Comparison of ENCODE assay signal across 8 cellular contexts in the genomic region with DNA sequence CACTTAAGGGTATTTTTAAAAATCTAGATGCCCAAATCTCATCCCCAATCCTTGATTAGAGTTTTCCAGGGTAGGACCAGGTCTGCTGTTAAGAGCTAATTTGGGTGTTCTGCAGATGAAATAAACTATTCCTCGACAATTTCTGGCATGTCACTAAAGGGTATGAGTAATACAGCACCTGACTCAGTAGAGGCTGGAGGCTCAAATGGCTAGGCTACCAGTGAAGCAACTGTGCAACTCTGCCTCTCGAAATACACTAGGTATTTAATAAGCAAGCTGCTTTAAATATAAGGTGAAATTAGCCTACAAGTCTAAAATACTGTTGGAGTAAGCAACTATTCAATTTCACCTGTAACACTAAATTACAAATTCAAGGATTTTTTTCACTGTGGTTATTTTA. TPM values are rescaled to one million over a fixed set of nuclear protein-coding genes. Genes with fewer than 3 reads are reported as not detected.
DNase-seq lines count a peak whose midpoint lies in the region; ATAC-seq and TF ChIP-seq lines count a peak whose summit lies in the region.

No MANE protein-coding gene starts in this region.

- H4K20me1 ChIP-seq in PC-3 (ENCODE audit: low read length) (peaks cover 5% of the 10 kb centered on the region; the same call in 1 of the 2 replicates), osteoblast (ENCODE audit: insufficient read depth, low read length) (peaks cover 7% of the 10 kb centered on the region)

- CTCF ChIA-PET in PC-3 (lab: Charles Lee), result interaction anchor here (0.5 kb wide), 1 partner anchor 36 kb away, joined by 3 read pairs; no protein-coding TSS in a partner anchor

- no peak overlapping the region for H2AFZ ChIP-seq in PC-3 (ENCODE audit: low read length)
- H2AFZ ChIP-seq in osteoblast (ENCODE audit: low read length), result no peak overlapping the region

- POLR2A ChIA-PET in PC-3 (lab: Charles Lee; ENCODE audit: unreplicated experiment), result no interaction called here

- TF ChIP-seq CTCF in PC-3 (conservative IDR thresholded peaks at IDR 0.05; ENCODE audit: low read depth, low read length) (no peak), osteoblast (IDR thresholded peaks at IDR 0.05; ENCODE audit: extremely low read depth, low read depth, low read length) (no peak)

- H3K79me2 ChIP-seq in PC-3 (ENCODE audit: low read length) (peaks cover 24% of the 10 kb centered on the region), osteoblast (ENCODE audit: insufficient read depth, low read length) (peaks cover 25% of the 10 kb centered on the region)

- peaks cover 23% of the 10 kb centered on the region for H3K4me1 ChIP-seq in PC-3 (ENCODE audit: insufficient read depth, low read length)
- peaks cover 25% of the 10 kb centered on the region for H3K4me1 ChIP-seq in endocrine pancreas (ENCODE audit: control insufficient read depth, insufficient read depth, low read length)
- peaks cover 23% of the 10 kb centered on the region for H3K4me1 ChIP-seq in osteoblast (ENCODE audit: insufficient read depth, low read length)

- H3K27ac ChIP-seq in PC-3 (ENCODE audit: low read length) (no peak overlapping the region), osteoblast (ENCODE audit: low read depth, low read length) (peak overlapping the region; percentile 89)

- H3F3A ChIP-seq in PC-3 (ENCODE audit: low read length, unreplicated experiment), result no peaks in the 10 kb centered on the region

- H3K4me3 ChIP-seq in PC-3 (ENCODE audit: low read length) (peak overlapping the region; percentile 96), endocrine pancreas (ENCODE audit: control insufficient read depth, insufficient read depth, low read length) (peak overlapping the region; percentile 97), osteoblast (ENCODE audit: insufficient read depth, low read length) (peak overlapping the region; percentile 88)

- H3K4me2 ChIP-seq in PC-3 (ENCODE audit: low read length), result peak overlapping the region; percentile 94
- H3K4me2 ChIP-seq in osteoblast (ENCODE audit: insufficient read depth, low read length), result peak overlapping the region; percentile 85

- no peaks in the 10 kb centered on the region for H3K9me2 ChIP-seq in PC-3 (replicated peaks; ENCODE audit: low read length)

- intact Hi-C loops in PC-3 (cut with micrococcal nuclease), result no loop called here

- peaks cover 37% of the 10 kb centered on the region; the same call in 1 of the 2 replicates for H3K36me3 ChIP-seq in PC-3 (ENCODE audit: low read depth, low read length)
- H3K36me3 ChIP-seq in endocrine pancreas (ENCODE audit: control insufficient read depth, insufficient read depth, low read length), result peaks cover 4% of the 10 kb centered on the region
- peaks cover 37% of the 10 kb centered on the region for H3K36me3 ChIP-seq in osteoblast (ENCODE audit: insufficient read depth, low read length)

- peak overlapping the region; percentile 99 for H3K9ac ChIP-seq in PC-3 (ENCODE audit: low read length)
- peak overlapping the region; percentile 60 for H3K9ac ChIP-seq in endocrine pancreas (ENCODE audit: control insufficient read depth, insufficient read depth, low read length)

- no peak for ATAC-seq in PC-3
- ATAC-seq in GM21423 (IDR thresholded peaks at IDR 0.05; ENCODE audit: unreplicated experiment), result no peak
- no peak for ATAC-seq in HG02798 (IDR thresholded peaks at IDR 0.05; ENCODE audit: poor library complexity, unreplicated experiment)
- no peak for ATAC-seq in HG02642 (IDR thresholded peaks at IDR 0.05; ENCODE audit: poor library complexity, unreplicated experiment)
- ATAC-seq in GM19351 (IDR thresholded peaks at IDR 0.05; ENCODE audit: unreplicated experiment), result no peak

- H3K9me3 ChIP-seq in PC-3 (ENCODE audit: low read length) (no peaks in the 10 kb centered on the region), endocrine pancreas (ENCODE audit: control insufficient read depth, low read length) (no peaks in the 10 kb centered on the region), osteoblast (ENCODE audit: low read depth, low read length) (no peaks in the 10 kb centered on the region)

- H3K27me3 ChIP-seq in PC-3 (ENCODE audit: low read length) (no peaks in the 10 kb centered on the region), endocrine pancreas (ENCODE audit: control insufficient read depth, insufficient read depth, low read length) (no peaks in the 10 kb centered on the region), osteoblast (ENCODE audit: insufficient read depth, low read length) (peaks cover under 1% of the 10 kb centered on the region)

- BruUV-seq in PC-3 (replicated peaks; lab: Mats Ljungman, UMichigan), result no TSS peak

- peak; percentile 79 for DNase-seq in ELR (ENCODE audit: low read depth)
- DNase-seq in PC-3, result peak; percentile 49
- no peak for DNase-seq in osteoblast (ENCODE audit: insufficient read length, low spot score, missing footprints)

RNA-seq across cellular contexts. Expression of gene RNF6, which starts 1.5 kb away (rescaled TPM):
- total RNA-seq in PC-3 (2014; rRNA removed) (23.8 and 34.0 TPM in 2 replicates), osteoblast (38.9 and 52.5 TPM in 2 replicates)

RNA-seq across cellular contexts. Expression of gene CDK8, which starts 33.4 kb away (rescaled TPM):
- total RNA-seq in PC-3 (2014; rRNA removed), result 14.5 and 18.7 TPM in 2 replicates
- total RNA-seq in osteoblast, result 17.7 and 20.0 TPM in 2 replicates
